In the genomic region with DNA sequence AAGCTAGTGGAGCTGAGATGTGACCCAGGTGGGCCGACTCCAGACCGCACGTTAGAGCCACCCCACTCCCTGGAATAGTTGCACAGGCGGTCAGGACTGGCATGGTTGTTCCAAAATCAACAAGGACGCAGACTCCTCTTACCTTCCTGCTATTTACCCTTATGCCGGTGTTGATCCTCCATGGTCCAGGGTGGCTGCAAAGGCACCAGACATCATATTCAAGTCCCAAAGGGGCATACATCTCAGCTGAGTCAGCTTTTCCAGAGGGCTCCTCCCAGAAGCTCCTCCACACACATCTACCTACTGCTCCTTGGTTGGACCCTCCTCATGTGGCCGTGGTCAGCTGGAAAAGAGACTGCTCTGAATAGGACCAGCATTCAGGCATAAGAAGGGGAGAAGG, we compare ENCODE assay signal across 25 cellular contexts.
DNase-seq lines count a peak whose midpoint lies in the region; ATAC-seq, FAIRE-seq and TF ChIP-seq lines count a peak whose summit lies in the region.
"Had no signal": no experiment of that assay in that cellular context is flagged by ENCODE, and none has a peak within 500 bp of the region (broad histone marks: within the 10 kb centered on the region; RNA-seq: fewer than 3 reads in every experiment).

No MANE protein-coding gene starts in this region.

- H3K36me3 ChIP-seq in colonic mucosa: no peaks in the 10 kb centered on the region
- H3K36me3 ChIP-seq: gastrocnemius medialis, pancreas, upper lobe of left lung had no signal

- DNase-seq in A549 (ENCODE audit: low read depth in 1 of 2, low spot score in 1 of 2) (no peak), GM10248 (ENCODE audit: extremely low spot score) (peak; percentile 2), colonic mucosa (peak; percentile 9), mucosa of gallbladder (ENCODE audit: low spot score) (peak; percentile 4), NCI-H2081 (lab: John Stamatoyannopoulos, UW) (no peak)
- no peak for DNase-seq in stimulated activated CD4-positive, alpha-beta T cell treated with anti-CD3 and anti-CD28 coated beads, Interleukin-4, amount 100 ng/mL, for 4 hours
- DNase-seq in stimulated activated CD4-positive, alpha-beta T cell treated with anti-CD3 and anti-CD28 coated beads, Interleukin-4, amount 100 ng/mL, for 24 hours: no peak
- DNase-seq: activated CD4-positive, alpha-beta T cell treated with anti-CD3 and anti-CD28 coated beads for 36 hours; activated gamma-delta T cell treated with Interleukin-2 at 50 U/mL for 16 hours; activated naive CD8-positive, alpha-beta T cell treated with anti-CD3 and anti-CD28 coated beads, Interleukin-2, amount 10 ng/mL, durations not matched to agents 7 days and 5 days; activated T-cell treated with anti-CD3 and anti-CD28 coated beads, Interleukin-2, amount 50 U/mL, for 4 hours; GDM1; IMR-90; MV-4-11; NCI-H1436; retina; SIG-M5; T1000 had no signal

- no peak overlapping the region for H3K4me3 ChIP-seq in A549
- no peak overlapping the region for H3K4me3 ChIP-seq in colonic mucosa
- H3K4me3 ChIP-seq: gastrocnemius medialis, GM23248, pancreas, upper lobe of left lung had no signal

- no peaks in the 10 kb centered on the region for H3K27me3 ChIP-seq in colonic mucosa
- H3K27me3 ChIP-seq: gastrocnemius medialis, pancreas, upper lobe of left lung had no signal

- no peaks in the 10 kb centered on the region for H3K9me3 ChIP-seq in A549
- H3K9me3 ChIP-seq in colonic mucosa: no peaks in the 10 kb centered on the region
- H3K9me3 ChIP-seq: gastrocnemius medialis, pancreas, upper lobe of left lung had no signal

- CTCF ChIA-PET in A549 (lab: Yijun Ruan, JAX): interaction anchor here (1.2 to 2.1 kb wide), 4 partner anchors 14 to 70 kb away, joined by 3 to 7 read pairs (median 6); no protein-coding TSS in a partner anchor
- CTCF ChIA-PET in GM10248 (lab: Yijun Ruan, JAX): interaction anchor here (0.8 kb wide), 1 partner anchor 55 kb away, joined by 3 read pairs; no protein-coding TSS in a partner anchor

- ATAC-seq in A549 (no peak), HG03159 (IDR thresholded peaks at IDR 0.05; ENCODE audit: unreplicated experiment) (no peak)
- ATAC-seq: activated CD4-positive, alpha-beta T cell treated with anti-CD3 and anti-CD28 coated beads for 36 hours; activated T-cell treated with anti-CD3 and anti-CD28 coated beads, Interleukin-2, amount 50 U/mL, for 4 hours had no signal

- TF ChIP-seq EP300 in A549 (IDR thresholded peaks at IDR 0.05): no peak

- TF ChIP-seq CTCF in A549 (IDR thresholded peaks at IDR 0.05): no peak
- no peak for TF ChIP-seq CTCF in GM10248 (IDR thresholded peaks at IDR 0.05; ENCODE audit: control extremely low read depth, extremely low read depth, low read depth, missing control alignments)
- no peak for TF ChIP-seq CTCF in colonic mucosa (IDR thresholded peaks at IDR 0.05)

- intact Hi-C loops in colonic mucosa (cut with DNase I): no loop called here

- no peak for FAIRE-seq in A549 (lab: Jason Lieb, UNC)
- FAIRE-seq: astrocyte, pancreas, small intestine had no signal

- no peak overlapping the region for H3K9ac ChIP-seq in colonic mucosa (ENCODE audit: low read depth in 2 of 2, low read length in 2 of 2)
- H3K9ac ChIP-seq: GM23248 had no signal

- 58% methylated on average over 7 of the region's 7 CpGs for WGBS in A549 (ENCODE audit: missing lambda C conversion rate)

- H3K27ac ChIP-seq in A549 (no peak overlapping the region), colonic mucosa (no peak overlapping the region)
- H3K27ac ChIP-seq: gastrocnemius medialis, GM23248, pancreas, upper lobe of left lung had no signal

- H3K4me2 ChIP-seq in A549: no peak overlapping the region

- no peak for TF ChIP-seq POLR2A in A549 (IDR thresholded peaks at IDR 0.05; ENCODE audit: low read length)

- POLR2A ChIA-PET in A549 (lab: Yijun Ruan, JAX): no interaction called here
- POLR2A ChIA-PET in GM10248 (lab: Yijun Ruan, JAX): no interaction called here

- H3K4me1 ChIP-seq in A549: no peaks in the 10 kb centered on the region
- no peaks in the 10 kb centered on the region for H3K4me1 ChIP-seq in colonic mucosa
- H3K4me1 ChIP-seq: gastrocnemius medialis had no signal

- no peak for TF ChIP-seq RAD21 in A549 (conservative IDR thresholded peaks at IDR 0.05 in 1 of 2, IDR thresholded peaks at IDR 0.05 in 1 of 2)

TF ChIP-seq in A549, 52 proteins besides CTCF, POLR2A, EP300 and RAD21:
- TF ChIP-seq MAFK (IDR thresholded peaks at IDR 0.05; ENCODE audit: partially characterized antibody) (peak; percentile 35), KDM1A (IDR thresholded peaks at IDR 0.05; ENCODE audit: low read depth) (no peak), TFCP2L1 (CRISPR knock-in tag; IDR thresholded peaks at IDR 0.05) (no peak)
- TF ChIP-seq, protein P1, sequence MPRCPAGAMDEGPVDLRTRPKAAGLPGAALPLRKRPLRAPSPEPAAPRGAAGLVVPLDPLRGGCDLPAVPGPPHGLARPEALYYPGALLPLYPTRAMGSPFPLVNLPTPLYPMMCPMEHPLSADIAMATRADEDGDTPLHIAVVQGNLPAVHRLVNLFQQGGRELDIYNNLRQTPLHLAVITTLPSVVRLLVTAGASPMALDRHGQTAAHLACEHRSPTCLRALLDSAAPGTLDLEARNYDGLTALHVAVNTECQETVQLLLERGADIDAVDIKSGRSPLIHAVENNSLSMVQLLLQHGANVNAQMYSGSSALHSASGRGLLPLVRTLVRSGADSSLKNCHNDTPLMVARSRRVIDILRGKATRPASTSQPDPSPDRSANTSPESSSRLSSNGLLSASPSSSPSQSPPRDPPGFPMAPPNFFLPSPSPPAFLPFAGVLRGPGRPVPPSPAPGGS (IDR thresholded peaks at IDR 0.05): no peak

Comparison
In these comparisons a context has a peak if more than half of its experiments do, and no peak if none do; other contexts are left out.
1. DNase-seq: peak in GM10248 (single experiment), colonic mucosa (single experiment) and mucosa of gallbladder (single experiment); none in A549 (0 of 2), stimulated activated CD4-positive, alpha-beta T cell treated with anti-CD3 and anti-CD28 coated beads, Interleukin-4, amount 100 ng/mL, for 4 hours (0 of 2), NCI-H2081 (0 of 2) and stimulated activated CD4-positive, alpha-beta T cell treated with anti-CD3 and anti-CD28 coated beads, Interleukin-4, amount 100 ng/mL, for 24 hours (single experiment).